1 cellular context compared by ENCODE assay signal in the genomic region with DNA sequence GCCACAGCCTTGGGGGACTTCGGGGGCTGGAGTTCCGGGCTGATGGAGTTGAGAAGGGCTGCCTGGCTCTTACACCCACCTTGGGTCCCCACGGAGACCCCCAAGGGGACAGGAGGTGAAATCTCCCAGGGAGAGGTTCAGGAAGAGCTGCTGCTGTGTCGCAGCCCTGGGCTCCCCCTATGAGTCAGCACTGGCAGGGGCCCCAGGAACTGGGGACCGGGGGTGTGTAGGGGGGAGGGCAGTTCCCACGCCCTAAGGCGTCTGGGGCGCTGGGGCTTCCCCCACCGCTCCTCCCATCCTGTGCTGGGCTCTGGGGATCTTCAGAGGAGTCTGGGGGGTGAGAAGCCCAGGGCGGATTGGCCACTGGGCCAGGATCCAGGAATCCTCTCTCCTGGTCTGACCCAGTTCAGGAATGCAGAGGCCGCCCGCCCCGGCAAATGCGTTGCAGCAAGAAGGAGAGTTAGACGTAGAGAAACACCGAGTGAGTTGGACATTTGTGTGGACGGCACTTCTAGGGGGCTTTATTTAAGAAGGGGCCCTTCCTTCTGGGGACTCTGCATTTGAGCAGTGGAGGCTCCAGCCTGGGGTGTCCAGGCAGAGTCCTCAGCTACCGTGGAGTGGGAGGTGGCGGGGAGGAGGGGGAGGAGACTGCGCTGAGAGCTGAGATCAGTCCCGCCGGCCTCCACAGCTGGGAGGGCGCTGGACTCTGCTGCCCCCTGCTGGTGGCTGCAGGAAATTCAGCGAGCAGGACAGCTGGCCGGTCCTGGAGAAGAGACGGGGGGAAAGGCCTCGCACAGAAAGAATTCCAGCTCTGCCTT.
TF ChIP-seq lines count a peak whose summit lies in the region.

No MANE protein-coding gene starts in this region.

TF ChIP-seq in K562, 482 proteins besides CTCF, POLR2A, EP300 and RAD21 (continued from another document and continues in another):
- TF ChIP-seq ZBTB49 (CRISPR knock-in tag; IDR thresholded peaks at IDR 0.05; ENCODE audit: borderline replicate concordance): no peak
- TF ChIP-seq ATF3 (IDR thresholded peaks at IDR 0.05): peak; percentile 90
- no peak for TF ChIP-seq ATF3 (CRISPR knock-in tag; conservative IDR thresholded peaks at IDR 0.05)
- TF ChIP-seq ELF2 (CRISPR knock-in tag; IDR thresholded peaks at IDR 0.05): peak; percentile 33; the same call in 1 of the 2 replicates
- 0 out of 2 replicates have a peak, but pooled peaks have one; percentile 22 for TF ChIP-seq CTBP1 (IDR thresholded peaks at IDR 0.05; ENCODE audit: borderline replicate concordance)
- peak in 1 of 2 experiments; percentile 32; a peak in 1 of 4 replicates for TF ChIP-seq HDAC1 (IDR thresholded peaks at IDR 0.05)
- peak; percentile 93 for TF ChIP-seq JUND (IDR thresholded peaks at IDR 0.05; ENCODE audit: borderline replicate concordance, low read depth, low read length)
- peak; percentile 77; the same call in 1 of the 3 replicates for TF ChIP-seq JUND (tag; IDR thresholded peaks at IDR 0.05; ENCODE audit: borderline replicate concordance, low read depth, low read length)
- peak; percentile 53; the same call in 1 of the 2 replicates for TF ChIP-seq BRD4 (IDR thresholded peaks at IDR 0.05)
- TF ChIP-seq HMGN3 (IDR thresholded peaks at IDR 0.05; ENCODE audit: borderline replicate concordance, extremely low read depth, insufficient read length, low read depth, low read length): peak; percentile 55
- peak; percentile 66 for TF ChIP-seq DACH1 (IDR thresholded peaks at IDR 0.05; ENCODE audit: partially characterized antibody)
- TF ChIP-seq, protein P1, sequence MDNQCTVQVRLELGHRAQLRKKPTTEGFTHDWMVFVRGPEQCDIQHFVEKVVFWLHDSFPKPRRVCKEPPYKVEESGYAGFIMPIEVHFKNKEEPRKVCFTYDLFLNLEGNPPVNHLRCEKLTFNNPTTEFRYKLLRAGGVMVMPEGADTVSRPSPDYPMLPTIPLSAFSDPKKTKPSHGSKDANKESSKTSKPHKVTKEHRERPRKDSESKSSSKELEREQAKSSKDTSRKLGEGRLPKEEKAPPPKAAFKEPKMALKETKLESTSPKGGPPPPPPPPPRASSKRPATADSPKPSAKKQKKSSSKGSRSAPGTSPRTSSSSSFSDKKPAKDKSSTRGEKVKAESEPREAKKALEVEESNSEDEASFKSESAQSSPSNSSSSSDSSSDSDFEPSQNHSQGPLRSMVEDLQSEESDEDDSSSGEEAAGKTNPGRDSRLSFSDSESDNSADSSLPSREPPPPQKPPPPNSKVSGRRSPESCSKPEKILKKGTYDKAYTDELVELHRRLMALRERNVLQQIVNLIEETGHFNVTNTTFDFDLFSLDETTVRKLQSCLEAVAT (IDR thresholded peaks at IDR 0.05): peak in 1 of 2 experiments; percentile 36; a peak in 2 of 4 replicates
- peak; percentile 41; the same call in 1 of the 2 replicates for TF ChIP-seq ZBTB2 (IDR thresholded peaks at IDR 0.05)
- TF ChIP-seq FOXK2 (conservative IDR thresholded peaks at IDR 0.05 in 1 of 2, IDR thresholded peaks at IDR 0.05 in 1 of 2; ENCODE audit: low read depth in 2 of 2): peak in 1 of 2 experiments; percentile 14; a peak in 2 of 4 replicates
- no peak for TF ChIP-seq ZNF57 (CRISPR knock-in tag; IDR thresholded peaks at IDR 0.05)
- peak; percentile 57 for TF ChIP-seq EP400 (IDR thresholded peaks at IDR 0.05)
- TF ChIP-seq ZKSCAN1 (IDR thresholded peaks at IDR 0.05; ENCODE audit: low read depth, low read length): 0 out of 2 replicates have a peak, but pooled peaks have one; percentile 27
- peak; percentile 21 for TF ChIP-seq POLR2B (IDR thresholded peaks at IDR 0.05; ENCODE audit: low read depth, partially characterized antibody)
- peak in 1 of 2 experiments; percentile 15; a peak in 1 of 4 replicates for TF ChIP-seq NONO (IDR thresholded peaks at IDR 0.05; ENCODE audit: low read depth in 2 of 2, low read length in 1 of 2)
- TF ChIP-seq GATAD2A (IDR thresholded peaks at IDR 0.05): peak; percentile 88
- TF ChIP-seq MECOM (CRISPR knock-in tag; IDR thresholded peaks at IDR 0.05): no peak
- no peak for TF ChIP-seq ELK3 (CRISPR knock-in tag; IDR thresholded peaks at IDR 0.05)
- TF ChIP-seq ZNF551 (CRISPR knock-in tag; IDR thresholded peaks at IDR 0.05): no peak
- no peak for TF ChIP-seq MEIS2 (IDR thresholded peaks at IDR 0.05; ENCODE audit: partially characterized antibody)
- TF ChIP-seq YY1 (IDR thresholded peaks at IDR 0.05; ENCODE audit: borderline replicate concordance in 1 of 3, control insufficient read depth in 1 of 3, extremely low read depth in 1 of 3, insufficient read depth in 3 of 3, insufficient read length in 1 of 3, insufficient replicate concordance in 2 of 3, low read depth in 1 of 3, low read length in 2 of 3): peak in 1 of 3 experiments; percentile 59
- peak; percentile 85 for TF ChIP-seq PRDM10 (IDR thresholded peaks at IDR 0.05; ENCODE audit: partially characterized antibody)
- TF ChIP-seq, protein P2, sequence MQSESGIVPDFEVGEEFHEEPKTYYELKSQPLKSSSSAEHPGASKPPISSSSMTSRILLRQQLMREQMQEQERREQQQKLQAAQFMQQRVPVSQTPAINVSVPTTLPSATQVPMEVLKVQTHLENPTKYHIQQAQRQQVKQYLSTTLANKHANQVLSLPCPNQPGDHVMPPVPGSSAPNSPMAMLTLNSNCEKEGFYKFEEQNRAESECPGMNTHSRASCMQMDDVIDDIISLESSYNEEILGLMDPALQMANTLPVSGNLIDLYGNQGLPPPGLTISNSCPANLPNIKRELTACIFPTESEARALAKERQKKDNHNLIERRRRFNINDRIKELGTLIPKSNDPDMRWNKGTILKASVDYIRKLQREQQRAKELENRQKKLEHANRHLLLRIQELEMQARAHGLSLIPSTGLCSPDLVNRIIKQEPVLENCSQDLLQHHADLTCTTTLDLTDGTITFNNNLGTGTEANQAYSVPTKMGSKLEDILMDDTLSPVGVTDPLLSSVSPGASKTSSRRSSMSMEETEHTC (IDR thresholded peaks at IDR 0.05): no peak
- TF ChIP-seq CBX3 (IDR thresholded peaks at IDR 0.05; ENCODE audit: borderline replicate concordance in 1 of 2, low read length in 2 of 2): peak in 1 of 2 experiments; percentile 20; a peak in 1 of 3 replicates
- TF ChIP-seq SP1 (CRISPR knock-in tag; IDR thresholded peaks at IDR 0.05): 0 out of 2 replicates have a peak, but pooled peaks have one; percentile 50
- TF ChIP-seq MAZ (CRISPR knock-in tag; conservative IDR thresholded peaks at IDR 0.05 in 1 of 2, IDR thresholded peaks at IDR 0.05 in 1 of 2): peak; percentile 89 to 90
- 0 out of 2 replicates have a peak, but pooled peaks have one; percentile 17 for TF ChIP-seq GABPB1 (CRISPR knock-in tag; IDR thresholded peaks at IDR 0.05)
- peak; percentile 90 for TF ChIP-seq ARID2 (IDR thresholded peaks at IDR 0.05)
- no peak for TF ChIP-seq MCM3 (IDR thresholded peaks at IDR 0.05)
- TF ChIP-seq STAG1 (CRISPR knock-in tag; IDR thresholded peaks at IDR 0.05; ENCODE audit: borderline replicate concordance): peak; percentile 82; the same call in 1 of the 2 replicates
- TF ChIP-seq, protein P3, sequence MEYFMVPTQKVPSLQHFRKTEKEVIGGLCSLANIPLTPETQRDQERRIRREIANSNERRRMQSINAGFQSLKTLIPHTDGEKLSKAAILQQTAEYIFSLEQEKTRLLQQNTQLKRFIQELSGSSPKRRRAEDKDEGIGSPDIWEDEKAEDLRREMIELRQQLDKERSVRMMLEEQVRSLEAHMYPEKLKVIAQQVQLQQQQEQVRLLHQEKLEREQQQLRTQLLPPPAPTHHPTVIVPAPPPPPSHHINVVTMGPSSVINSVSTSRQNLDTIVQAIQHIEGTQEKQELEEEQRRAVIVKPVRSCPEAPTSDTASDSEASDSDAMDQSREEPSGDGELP (CRISPR knock-in tag; IDR thresholded peaks at IDR 0.05; ENCODE audit: borderline replicate concordance): peak; percentile 98
- peak; percentile 57 for TF ChIP-seq ARID1B (IDR thresholded peaks at IDR 0.05)
- no peak for TF ChIP-seq NR2C2 (CRISPR knock-in tag; IDR thresholded peaks at IDR 0.05)
- TF ChIP-seq NR2C2 (tag; IDR thresholded peaks at IDR 0.05): peak; percentile 58; the same call in 1 of the 2 replicates
- TF ChIP-seq NFATC3 (IDR thresholded peaks at IDR 0.05): no peak
- peak; percentile 59 for TF ChIP-seq MAFK (IDR thresholded peaks at IDR 0.05; ENCODE audit: low read length)
- peak; percentile 84 for TF ChIP-seq JUN (IDR thresholded peaks at IDR 0.05; ENCODE audit: borderline replicate concordance, low read depth, low read length)
- TF ChIP-seq JUN (CRISPR knock-in tag; IDR thresholded peaks at IDR 0.05; ENCODE audit: borderline replicate concordance): no peak
- TF ChIP-seq ZNF12 (CRISPR knock-in tag; IDR thresholded peaks at IDR 0.05): no peak
- TF ChIP-seq ZNF830 (CRISPR knock-in tag; IDR thresholded peaks at IDR 0.05): 0 out of 2 replicates have a peak, but pooled peaks have one; percentile 1
- TF ChIP-seq MYNN (IDR thresholded peaks at IDR 0.05): 0 out of 2 replicates have a peak, but pooled peaks have one; percentile 37
- TF ChIP-seq MYNN (CRISPR knock-in tag; IDR thresholded peaks at IDR 0.05): no peak
- TF ChIP-seq MYC (IDR thresholded peaks at IDR 0.05; ENCODE audit: low read depth, low read length): peak; percentile 55; the same call in 1 of the 2 replicates
- TF ChIP-seq MYC (CRISPR knock-in tag; IDR thresholded peaks at IDR 0.05; ENCODE audit: borderline replicate concordance, low read depth): no peak
- TF ChIP-seq C11orf30 (IDR thresholded peaks at IDR 0.05; ENCODE audit: low read depth): peak; percentile 71; the same call in 1 of the 2 replicates
- TF ChIP-seq, protein P4, sequence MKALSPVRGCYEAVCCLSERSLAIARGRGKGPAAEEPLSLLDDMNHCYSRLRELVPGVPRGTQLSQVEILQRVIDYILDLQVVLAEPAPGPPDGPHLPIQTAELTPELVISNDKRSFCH (CRISPR knock-in tag; IDR thresholded peaks at IDR 0.05): no peak
- TF ChIP-seq, protein P4 (tag; IDR thresholded peaks at IDR 0.05): no peak
